Comparison of ENCODE assay signal across 37 cellular contexts in the genomic region with DNA sequence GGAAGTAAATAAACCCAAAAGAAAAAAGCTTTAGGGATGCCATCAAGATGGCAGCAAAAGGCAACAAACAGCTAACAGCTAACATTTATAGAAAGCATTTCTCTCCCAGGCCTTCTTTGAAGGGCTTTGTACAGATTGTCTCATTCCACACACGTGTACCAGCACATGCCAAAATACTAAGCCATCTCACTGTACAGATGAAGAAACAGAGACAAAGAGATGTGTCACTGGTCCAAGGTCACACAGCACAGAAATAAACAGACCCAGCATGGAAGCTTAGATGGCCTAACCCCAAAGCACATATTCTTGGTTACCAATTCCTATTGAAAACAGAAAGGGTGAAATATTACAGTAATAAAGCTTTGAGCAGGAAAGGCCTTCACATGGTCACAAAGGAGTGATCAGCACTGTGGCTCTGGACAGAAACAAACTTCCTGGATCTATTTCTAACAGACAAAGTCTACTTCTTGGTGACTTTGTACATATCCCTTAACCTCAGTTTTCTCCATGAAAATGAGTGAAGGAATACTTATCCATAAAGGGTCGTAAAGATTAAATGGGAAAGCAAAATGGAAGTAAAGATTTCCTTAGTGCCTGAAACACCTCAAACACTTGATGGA.
"Had no signal": no experiment of that assay in that cellular context is flagged by ENCODE, and none has a peak within 500 bp of the region (broad histone marks: within the 10 kb centered on the region; RNA-seq: fewer than 3 reads in every experiment).

No MANE protein-coding gene starts in this region.

- H3K4me3 ChIP-seq: PC-9 had no signal

- H3K27me3 ChIP-seq: brain microvascular endothelial cell had no signal

- H3K27ac Mint-ChIP-seq: activated B cell treated with CpG ODN at 0.5 μM for 24 hours; activated CD4-positive, alpha-beta memory T cell treated with anti-CD3 and anti-CD28 coated beads, Interleukin-2, amount 10 ng/mL, durations not matched to agents 7 days and 5 days; activated CD8-positive, alpha-beta memory T cell treated with anti-CD3 and anti-CD28 coated beads, Interleukin-2, amount 10 ng/mL, durations not matched to agents 7 days and 5 days; activated naive CD8-positive, alpha-beta T cell treated with anti-CD3 and anti-CD28 coated beads for 36 hours; T-helper 17 cell had no signal

- DNase-seq: activated B cell treated with CpG ODN at 0.5 μM for 24 hours; activated CD4-positive, alpha-beta memory T cell treated with anti-CD3 and anti-CD28 coated beads, Interleukin-2, amount 10 ng/mL, durations not matched to agents 7 days and 5 days; activated CD4-positive, alpha-beta T cell treated with anti-CD3 and anti-CD28 coated beads for 4 hours; activated CD4-positive, alpha-beta T cell treated with anti-CD3 and anti-CD28 coated beads, Interleukin-2, amount 50 U/mL, for 1 hour; activated CD4-positive, CD25-positive, alpha-beta regulatory T cell treated with anti-CD3 and anti-CD28 coated beads, Interleukin-2, amount 50 U/mL, for 72 hours; activated CD8-positive, alpha-beta memory T cell treated with anti-CD3 and anti-CD28 coated beads for 24 hours; activated CD8-positive, alpha-beta memory T cell treated with anti-CD3 and anti-CD28 coated beads, Interleukin-2, amount 10 ng/mL, durations not matched to agents 7 days and 5 days; activated CD8-positive, alpha-beta memory T cell treated with anti-CD3 and anti-CD28 coated beads, Interleukin-2, amount 50 U/mL, for 48 hours; activated effector memory CD4-positive, alpha-beta T cell treated with anti-CD3 and anti-CD28 coated beads, Interleukin-2, amount 50 U/mL, for 16 hours; activated naive CD4-positive, alpha-beta T cell; activated naive CD8-positive, alpha-beta T cell treated with anti-CD3 and anti-CD28 coated beads for 36 hours; activated T-cell treated with anti-CD3 and anti-CD28 coated beads, Interleukin-2, amount 50 U/mL, for 48 hours; amniotic stem cell; aorta; brain microvascular endothelial cell; Kasumi-1; KG1; MM.1S; MV-4-11; NCI-H1092; NCI-H1436 treated with DMSO at 0.1 percent for 48 hours; NCI-H1694 treated with DMSO at 0.1 percent for 48 hours; NCI-H2029; NCI-H2171; NCI-H510A; NCI-H526; NCI-H748 treated with DMSO at 0.1 percent for 48 hours; NK-92 treated with Interleukin-12 subunit alpha and Interleukin-12 subunit beta, amount 100 ng/mL, for 24 hours; PC-9; SIG-M5; T-cell; T-helper 17 cell had no signal

- ATAC-seq: activated CD8-positive, alpha-beta memory T cell treated with anti-CD3 and anti-CD28 coated beads, Interleukin-2, amount 10 ng/mL, durations not matched to agents 7 days and 5 days; Right ventricle myocardium inferior; SK-N-SH treated with all-trans-retinoic acid at 6 μM for 48 hours; T-cell; T-helper 17 cell had no signal

- H3K27me3 Mint-ChIP-seq: activated B cell treated with CpG ODN at 0.5 μM for 24 hours; activated CD4-positive, alpha-beta memory T cell treated with anti-CD3 and anti-CD28 coated beads, Interleukin-2, amount 10 ng/mL, durations not matched to agents 7 days and 5 days; activated CD8-positive, alpha-beta memory T cell treated with anti-CD3 and anti-CD28 coated beads, Interleukin-2, amount 10 ng/mL, durations not matched to agents 7 days and 5 days; activated naive CD8-positive, alpha-beta T cell treated with anti-CD3 and anti-CD28 coated beads for 36 hours; central memory CD8-positive, alpha-beta T cell; T-cell; T-helper 17 cell had no signal

- H3K4me3 Mint-ChIP-seq: activated B cell treated with CpG ODN at 0.5 μM for 24 hours; activated CD4-positive, alpha-beta memory T cell treated with anti-CD3 and anti-CD28 coated beads, Interleukin-2, amount 10 ng/mL, durations not matched to agents 7 days and 5 days; activated CD8-positive, alpha-beta memory T cell treated with anti-CD3 and anti-CD28 coated beads, Interleukin-2, amount 10 ng/mL, durations not matched to agents 7 days and 5 days; activated naive CD8-positive, alpha-beta T cell treated with anti-CD3 and anti-CD28 coated beads for 36 hours; central memory CD8-positive, alpha-beta T cell; T-helper 17 cell had no signal

- H3K9me3 Mint-ChIP-seq: activated B cell treated with CpG ODN at 0.5 μM for 24 hours; activated CD4-positive, alpha-beta memory T cell treated with anti-CD3 and anti-CD28 coated beads, Interleukin-2, amount 10 ng/mL, durations not matched to agents 7 days and 5 days; activated naive CD8-positive, alpha-beta T cell treated with anti-CD3 and anti-CD28 coated beads for 36 hours; central memory CD8-positive, alpha-beta T cell; T-cell had no signal

- H3K27ac ChIP-seq: brain microvascular endothelial cell, PC-9, RWPE1, VCaP had no signal

- H3K36me3 ChIP-seq: brain microvascular endothelial cell had no signal
